In the genomic region with DNA sequence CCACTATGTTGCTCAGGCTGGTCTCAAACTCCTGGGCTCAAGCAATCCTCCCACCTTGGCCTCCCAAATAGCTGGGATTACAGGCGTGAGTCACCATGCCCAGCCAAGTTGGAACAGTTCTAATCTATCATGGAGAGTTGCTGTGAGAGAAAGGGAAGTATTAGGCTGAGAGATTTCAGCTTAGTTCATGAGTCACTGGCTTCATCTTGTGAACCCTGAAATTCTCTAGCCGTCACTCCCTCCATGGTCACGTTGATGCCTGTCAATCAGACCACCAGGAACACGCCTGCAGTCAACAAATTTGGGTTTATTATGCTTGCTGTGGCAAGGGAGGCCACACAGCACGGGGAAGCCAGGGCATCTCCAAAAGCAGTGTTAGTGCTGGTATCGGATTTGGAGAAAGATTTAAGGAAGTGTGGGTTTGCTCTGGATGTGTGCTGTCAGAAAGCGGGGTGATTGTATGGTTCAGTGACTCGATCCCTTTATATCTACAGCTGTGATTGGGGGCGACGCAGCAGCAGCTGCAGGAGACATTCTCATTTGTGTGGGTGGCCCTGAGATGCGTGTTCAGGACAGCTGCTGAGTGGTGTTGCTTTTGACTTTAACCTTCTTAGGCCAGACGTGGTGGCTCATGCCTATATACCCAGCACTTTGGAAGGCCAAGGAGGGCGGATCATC, we compare ENCODE assay signal across 8 cellular contexts. TPM values are rescaled to one million over a fixed set of nuclear protein-coding genes. Genes with fewer than 3 reads are reported as not detected.
DNase-seq lines count a peak whose midpoint lies in the region; ATAC-seq and TF ChIP-seq lines count a peak whose summit lies in the region.
"Had no signal": no experiment of that assay in that cellular context is flagged by ENCODE, and none has a peak within 500 bp of the region (broad histone marks: within the 10 kb centered on the region; RNA-seq: fewer than 3 reads in every experiment).

No MANE protein-coding gene starts in this region.

- no peak overlapping the region for H3K27ac Mint-ChIP-seq in activated T-cell treated with anti-CD3 and anti-CD28 coated beads, Interleukin-2, amount 50 U/mL, for 72 hours

- peak overlapping the region; percentile 14 for H2BK5ac ChIP-seq in trophoblast cell (ENCODE audit: low read depth, low read length, poor library complexity)

- H3K4ac ChIP-seq in trophoblast cell (ENCODE audit: low read depth, low read length) = no peak overlapping the region

- peak overlapping the region; percentile 28 for H2AFZ ChIP-seq in trophoblast cell (ENCODE audit: insufficient read depth, low read length, poor library complexity)

- H3K4me1 Mint-ChIP-seq in activated T-cell treated with anti-CD3 and anti-CD28 coated beads, Interleukin-2, amount 50 U/mL, for 72 hours (ENCODE audit: low read depth) = peaks cover 9% of the 10 kb centered on the region

- H3K36me3 Mint-ChIP-seq in activated T-cell treated with anti-CD3 and anti-CD28 coated beads, Interleukin-2, amount 50 U/mL, for 72 hours (ENCODE audit: insufficient read depth in 2 of 2) = no peaks in the 10 kb centered on the region

- H3K4me3 ChIP-seq in cardiac fibroblast (replicated peaks in 1 of 2; ENCODE audit: low read depth in 2 of 2, low read length in 2 of 2) (no peak overlapping the region), trophoblast cell (ENCODE audit: low read depth, low read length) (no peak overlapping the region)
- H3K4me3 ChIP-seq: colonic mucosa had no signal

- H3K27me3 Mint-ChIP-seq in activated T-cell treated with anti-CD3 and anti-CD28 coated beads, Interleukin-2, amount 50 U/mL, for 72 hours (ENCODE audit: low read depth) = peaks cover 6% of the 10 kb centered on the region

- H3K18ac ChIP-seq in trophoblast cell (ENCODE audit: low read length) = peak overlapping the region; percentile 14

- no peak overlapping the region for H3K23ac ChIP-seq in trophoblast cell (ENCODE audit: low read length)

- no peak overlapping the region for H4K12ac ChIP-seq in trophoblast cell (ENCODE audit: low read depth, low read length)

- peaks cover 17 to 19% of the 10 kb centered on the region in 2 experiments for H3K36me3 ChIP-seq in trophoblast cell (ENCODE audit: control insufficient read depth in 1 of 2, insufficient read depth in 2 of 2, low read length in 2 of 2)
- H3K36me3 ChIP-seq: colonic mucosa had no signal

- no peak overlapping the region for H3K4me2 ChIP-seq in trophoblast cell (ENCODE audit: low read length)

- H2BK12ac ChIP-seq in trophoblast cell (ENCODE audit: low read length) = peak overlapping the region; percentile 73

- H3K79me1 ChIP-seq in trophoblast cell (ENCODE audit: low read length) = peaks cover 4% of the 10 kb centered on the region

- H3K4me1 ChIP-seq in trophoblast cell (ENCODE audit: control insufficient read depth in 1 of 2, insufficient read depth in 2 of 2, low read length in 2 of 2) = peaks cover 5% of the 10 kb centered on the region in 2 experiments

- no peaks in the 10 kb centered on the region for H3K27me3 ChIP-seq in trophoblast cell (ENCODE audit: insufficient read depth, low read length)
- H3K27me3 ChIP-seq: colonic mucosa had no signal

- TF ChIP-seq CTCF in cardiac fibroblast (IDR thresholded peaks at IDR 0.05; ENCODE audit: low read depth, low read length) = no peak

- H3K9me3 ChIP-seq in trophoblast cell (ENCODE audit: insufficient read depth, low read depth, low read length) = no peaks in the 10 kb centered on the region
- H3K9me3 ChIP-seq: colonic mucosa had no signal

- peak overlapping the region; percentile 57 for H2BK120ac ChIP-seq in trophoblast cell (ENCODE audit: insufficient read depth, low read length, poor library complexity)

- H3K4me3 Mint-ChIP-seq in activated T-cell treated with anti-CD3 and anti-CD28 coated beads, Interleukin-2, amount 50 U/mL, for 72 hours = no peak overlapping the region

- no peak for ATAC-seq in activated T-cell treated with anti-CD3 and anti-CD28 coated beads, Interleukin-2, amount 50 U/mL, for 72 hours (replicated peaks in 1 of 2)

- peak overlapping the region; percentile 72 for H2AK5ac ChIP-seq in trophoblast cell (ENCODE audit: low read length)

- H3K14ac ChIP-seq in trophoblast cell (ENCODE audit: low read length) = peak overlapping the region; percentile 57

- DNase-seq in LHCN-M2 (ENCODE audit: low read depth) = peak; percentile 89
- DNase-seq in cardiac fibroblast (ENCODE audit: low read depth in 2 of 2) = peak; percentile 73 to 78
- peak; percentile 68 to 75 for DNase-seq in trophoblast cell
- DNase-seq in UCSD-AML1 (lab: John Stamatoyannopoulos, UW; ENCODE audit: unreplicated experiment) = no peak
- no peak for DNase-seq in activated T-cell treated with anti-CD3 and anti-CD28 coated beads, Interleukin-2, amount 50 U/mL, for 72 hours
- no peak for DNase-seq in SW480 (ENCODE audit: low spot score)
- DNase-seq: colonic mucosa had no signal

- H3K9ac ChIP-seq in trophoblast cell (ENCODE audit: low read length) = no peak overlapping the region

- H3K9me3 Mint-ChIP-seq in activated T-cell treated with anti-CD3 and anti-CD28 coated beads, Interleukin-2, amount 50 U/mL, for 72 hours = no peaks in the 10 kb centered on the region

- no peaks in the 10 kb centered on the region for H3K79me2 ChIP-seq in trophoblast cell (ENCODE audit: control insufficient read depth, insufficient read depth, low read length, poor library complexity)

- no CpG with 5 or more reads among the region's 13 CpGs for WGBS in trophoblast cell (ENCODE audit: extremely low coverage, insufficient coverage, insufficient read length)

- H4K91ac ChIP-seq in trophoblast cell (ENCODE audit: low read depth, low read length) = peak overlapping the region; percentile 50

- H3K27ac ChIP-seq in trophoblast cell (ENCODE audit: low read depth, low read length) = no peak overlapping the region
- H3K27ac ChIP-seq: colonic mucosa had no signal

- H4K8ac ChIP-seq in trophoblast cell (ENCODE audit: low read depth, low read length) = no peak overlapping the region

RNA-seq across cellular contexts. Expression of gene UQCRHL, which starts 18.7 kb away (rescaled TPM):
- total RNA-seq in LHCN-M2 (2014; rRNA removed) = 1.3 and 1.4 TPM in 2 replicates
- polyA plus RNA-seq in LHCN-M2 (2012) = 5.4 TPM
- polyA plus RNA-seq in trophoblast cell (2013) = 2.1 TPM in 2 replicates
- 1 to 10 TPM; 2.2 to 2.9 TPM for total RNA-seq in activated T-cell treated with anti-CD3 and anti-CD28 coated beads, Interleukin-2, amount 50 U/mL, for 72 hours

RNA-seq across cellular contexts. Expression of gene FBLIM1, which starts 30.2 kb away (rescaled TPM):
- total RNA-seq in LHCN-M2 (2014; rRNA removed) = 10.3 and 10.4 TPM in 2 replicates
- 21.0 TPM for polyA plus RNA-seq in LHCN-M2 (2012)
- polyA plus RNA-seq in trophoblast cell (2013) = 88.4 and 91.1 TPM in 2 replicates
- not detected for total RNA-seq in activated T-cell treated with anti-CD3 and anti-CD28 coated beads, Interleukin-2, amount 50 U/mL, for 72 hours

RNA-seq across cellular contexts. Expression of gene TMEM82, which starts 46.5 kb away (rescaled TPM):
- total RNA-seq in LHCN-M2 (2014; rRNA removed) = 0.11 TPM in 1 of 2 replicates, not detected in the other
- not detected for polyA plus RNA-seq in LHCN-M2 (2012)
- polyA plus RNA-seq in trophoblast cell (2013) = 0.06 and 0.08 TPM in 2 replicates
- under 1 TPM in 1 of 2 donors, not detected in 1; 0.49 TPM for total RNA-seq in activated T-cell treated with anti-CD3 and anti-CD28 coated beads, Interleukin-2, amount 50 U/mL, for 72 hours
- total RNA-seq: mesenteric fat pad had no signal

RNA-seq across cellular contexts. Expression of gene SLC25A34, which starts 52.7 kb away (rescaled TPM):
- 0.19 and 0.40 TPM in 2 replicates for total RNA-seq in LHCN-M2 (2014; rRNA removed)
- polyA plus RNA-seq in LHCN-M2 (2012) = 0.16 TPM
- polyA plus RNA-seq in trophoblast cell (2013) = 0.42 and 0.44 TPM in 2 replicates
- 1 to 10 TPM; 2.5 to 3.0 TPM for total RNA-seq in activated T-cell treated with anti-CD3 and anti-CD28 coated beads, Interleukin-2, amount 50 U/mL, for 72 hours

RNA-seq across cellular contexts. Expression of gene SPEN, which starts 58.7 kb away (rescaled TPM):
- 7.6 and 7.7 TPM in 2 replicates for total RNA-seq in LHCN-M2 (2014; rRNA removed)
- 10.8 TPM for polyA plus RNA-seq in LHCN-M2 (2012)
- 21.2 and 21.4 TPM in 2 replicates for polyA plus RNA-seq in trophoblast cell (2013)
- 10 to 100 TPM; 53.5 to 56.9 TPM for total RNA-seq in activated T-cell treated with anti-CD3 and anti-CD28 coated beads, Interleukin-2, amount 50 U/mL, for 72 hours

Comparison
In these comparisons a context has a peak if more than half of its experiments do, and no peak if none do; other contexts are left out.
1. DNase-seq: peak in LHCN-M2 (single experiment), cardiac fibroblast (2 of 2) and trophoblast cell (2 of 2); none in UCSD-AML1 (single experiment), activated T-cell treated with anti-CD3 and anti-CD28 coated beads, Interleukin-2, amount 50 U/mL, for 72 hours (0 of 2) and SW480 (single experiment).
2. RNA of gene FBLIM1, which starts 30.2 kb away (total RNA-seq): 10.3 to 10.4 TPM in LHCN-M2; not detected in activated T-cell treated with anti-CD3 and anti-CD28 coated beads, Interleukin-2, amount 50 U/mL, for 72 hours; every median in the first group is over 10 times any median in the second.